ENCODE assay signal across 20 cellular contexts in the genomic region with DNA sequence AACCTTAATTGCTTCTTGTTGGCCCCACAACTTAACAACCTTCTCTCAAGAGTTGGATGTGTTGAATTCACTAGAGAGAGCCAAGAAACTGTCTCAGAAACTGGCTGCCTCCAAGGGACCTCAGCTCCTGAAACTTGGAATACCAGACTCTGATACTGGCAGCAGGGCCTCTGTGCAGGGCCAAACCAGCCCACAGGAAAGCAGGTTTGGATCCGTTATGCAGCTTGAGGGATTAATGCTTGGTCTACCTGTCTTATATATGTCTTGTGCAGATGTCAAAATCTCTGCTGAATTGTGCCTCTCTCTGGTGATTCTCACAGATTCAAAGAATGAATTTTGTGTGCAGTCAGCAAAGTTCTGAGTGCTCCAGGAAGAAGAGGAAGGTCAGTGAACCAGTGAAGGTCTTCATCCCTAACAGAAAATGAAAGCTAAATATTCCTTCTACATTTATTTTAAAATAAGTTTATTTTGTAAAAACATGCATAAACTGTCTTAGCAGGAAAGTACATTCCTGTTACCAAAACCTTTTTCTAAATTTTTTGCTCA.
A peak's percentile ranks its signal among the peaks of the same experiment; 100 is the strongest.
DNase-seq lines count a peak whose midpoint lies in the region; ATAC-seq, FAIRE-seq and TF ChIP-seq lines count a peak whose summit lies in the region.
"Had no signal": no experiment of that assay in that cellular context is flagged by ENCODE, and none has a peak within 500 bp of the region (broad histone marks: within the 10 kb centered on the region; RNA-seq: fewer than 3 reads in every experiment).

No MANE protein-coding gene starts in this region.

- no peak overlapping the region for H3K4ac ChIP-seq in neuronal stem cell (ENCODE audit: low read length)

- H3K36me3 ChIP-seq in OCI-LY3 (replicated peaks; ENCODE audit: low read depth, low read length) (no peaks in the 10 kb centered on the region), K562 (ENCODE audit: control insufficient read depth, insufficient read depth, low read length) (no peaks in the 10 kb centered on the region), neuronal stem cell (replicated peaks in 1 of 2; ENCODE audit: control insufficient read depth in 2 of 2, insufficient read depth in 2 of 2, low read length in 2 of 2) (no peaks in the 10 kb centered on the region)
- H3K36me3 ChIP-seq: BLaER1, heart left ventricle, SJSA1 had no signal

- no peak for TF ChIP-seq RAD21 in K562 (CRISPR knock-in tag; conservative IDR thresholded peaks at IDR 0.05 in 1 of 2, IDR thresholded peaks at IDR 0.05 in 1 of 2)

- H3K23ac ChIP-seq in neuronal stem cell (ENCODE audit: low read depth, low read length, poor library complexity): no peak overlapping the region

- TF ChIP-seq EP300 in K562 (IDR thresholded peaks at IDR 0.05; ENCODE audit: low read length): no peak

- FAIRE-seq in K562 (lab: Jason Lieb, UNC) (no peak), H54 (lab: Jason Lieb, UNC) (no peak)
- FAIRE-seq: D721Med had no signal

- no peaks in the 10 kb centered on the region for H3K79me1 ChIP-seq in neuronal stem cell (ENCODE audit: low read depth, low read length)

- H3K4me1 ChIP-seq in OCI-LY3 (ENCODE audit: low read length) (no peaks in the 10 kb centered on the region), K562 (replicated peaks in 1 of 2; ENCODE audit: control insufficient read depth in 2 of 2, insufficient read depth in 2 of 2, low read length in 2 of 2) (no peaks in the 10 kb centered on the region), neuronal stem cell (ENCODE audit: control insufficient read depth in 2 of 2, insufficient read depth in 1 of 2, low read depth in 1 of 2, low read length in 2 of 2) (peaks cover 2 to 6% of the 10 kb centered on the region in 2 donors)
- H3K4me1 ChIP-seq: BLaER1, SJSA1 had no signal

- no peak for TF ChIP-seq POLR2A in K562 (conservative IDR thresholded peaks at IDR 0.05)
- no peak for TF ChIP-seq POLR2A in H54 (IDR thresholded peaks at IDR 0.05; ENCODE audit: low read depth, low read length)

- H3K4me3 Mint-ChIP-seq in activated CD4-positive, alpha-beta T cell treated with anti-CD3 and anti-CD28 coated beads, Interleukin-2, amount 10 ng/mL, durations not matched to agents 24 days and 14 days: peak overlapping the region; percentile 57
- H3K4me3 Mint-ChIP-seq: IgD-negative memory B cell had no signal

- H3K4me3 ChIP-seq in OCI-LY3 (ENCODE audit: low read length) (no peak overlapping the region), K562 (no peak overlapping the region), neuronal stem cell (ENCODE audit: low read length in 2 of 2) (no peak overlapping the region)
- H3K4me3 ChIP-seq: BLaER1, heart left ventricle, SJSA1 had no signal

- ATAC-seq in K562: no peak
- no peak for ATAC-seq in GM19351 (IDR thresholded peaks at IDR 0.05; ENCODE audit: unreplicated experiment)
- ATAC-seq in HG02642 (IDR thresholded peaks at IDR 0.05; ENCODE audit: poor library complexity, unreplicated experiment): no peak
- ATAC-seq: heart left ventricle had no signal

- no peak overlapping the region for H3K27ac ChIP-seq in OCI-LY3 (ENCODE audit: low read length)
- no peak overlapping the region for H3K27ac ChIP-seq in K562 (ENCODE audit: extremely low read depth, low read depth, low read length)
- no peak overlapping the region for H3K27ac ChIP-seq in neuronal stem cell (replicated peaks; ENCODE audit: low read length)
- H3K27ac ChIP-seq: BLaER1, heart left ventricle, SJSA1 had no signal

- TF ChIP-seq CTCF in OCI-LY3 (IDR thresholded peaks at IDR 0.05; ENCODE audit: low read depth, low read length) (no peak), K562 (IDR thresholded peaks at IDR 0.05 in 2 of 3, conservative IDR thresholded peaks at IDR 0.05 in 1 of 3; ENCODE audit: insufficient read depth in 2 of 3, low read depth in 1 of 3, low read length in 3 of 3) (no peak)

- H4K8ac ChIP-seq in neuronal stem cell (ENCODE audit: low read depth, low read length): no peak overlapping the region

- no TSS peak for BruUV-seq in K562 (replicated peaks; lab: Mats Ljungman, UMichigan)

- POLR2A ChIA-PET in K562 (lab: Yijun Ruan, JAX): no interaction called here

- peaks cover 4% of the 10 kb centered on the region for H3K36me3 Mint-ChIP-seq in activated CD4-positive, alpha-beta T cell treated with anti-CD3 and anti-CD28 coated beads, Interleukin-2, amount 10 ng/mL, durations not matched to agents 24 days and 14 days (ENCODE audit: low read depth)
- H3K36me3 Mint-ChIP-seq: IgD-negative memory B cell had no signal

- no peak overlapping the region for H2BK5ac ChIP-seq in neuronal stem cell (ENCODE audit: low read length)

- no peak overlapping the region for H2BK12ac ChIP-seq in neuronal stem cell (ENCODE audit: low read length)

- CTCF ChIA-PET in K562 (lab: Yijun Ruan, JAX; ENCODE audit: low intra/inter-chr PET ratio): interaction anchor here (0.5 kb wide), 1 partner anchor 67 kb away, joined by 4 read pairs; no protein-coding TSS in a partner anchor

- H3K9me3 Mint-ChIP-seq in activated CD4-positive, alpha-beta T cell treated with anti-CD3 and anti-CD28 coated beads, Interleukin-2, amount 10 ng/mL, durations not matched to agents 24 days and 14 days: peaks cover 9% of the 10 kb centered on the region
- H3K9me3 Mint-ChIP-seq: IgD-negative memory B cell had no signal

- H3K79me2 ChIP-seq in OCI-LY3 (ENCODE audit: low read length): no peaks in the 10 kb centered on the region
- H3K79me2 ChIP-seq in K562 (ENCODE audit: control insufficient read depth, insufficient read depth, low read length): no peaks in the 10 kb centered on the region

- no peaks in the 10 kb centered on the region for H3K9me1 ChIP-seq in K562 (ENCODE audit: control insufficient read depth, insufficient read depth, low read length)

- H2AFZ ChIP-seq in OCI-LY3 (ENCODE audit: low read depth, low read length) (0 out of 2 replicates have a peak overlapping the region, but pooled peaks have one; percentile 12), K562 (ENCODE audit: low read depth, low read length) (no peak overlapping the region), neuronal stem cell (ENCODE audit: low read length) (peak overlapping the region; percentile 27)

- H2BK15ac ChIP-seq in neuronal stem cell (ENCODE audit: low read length): no peak overlapping the region

- in situ Hi-C loops in K562 (cut with MboI): no loop called here

- H4K20me1 ChIP-seq in OCI-LY3 (ENCODE audit: insufficient read depth, low read length) (no peaks in the 10 kb centered on the region), K562 (replicated peaks; ENCODE audit: control insufficient read depth, insufficient read depth, low read length) (no peaks in the 10 kb centered on the region)
- H4K20me1 ChIP-seq: BLaER1 had no signal

- peak; percentile 57 for DNase-seq in activated CD4-positive, alpha-beta T cell treated with anti-CD3 and anti-CD28 coated beads, Interleukin-2, amount 10 ng/mL, durations not matched to agents 24 days and 14 days
- no peak for DNase-seq in activated CD4-positive, alpha-beta T cell treated with anti-CD3 and anti-CD28 coated beads, Interleukin-2, amount 50 U/mL, for 48 hours
- DNase-seq in K562 (ENCODE audit: extremely low read depth in 1 of 4, low spot score in 3 of 4) (no peak), neuronal stem cell (ENCODE audit: low spot score) (no peak), H54 (ENCODE audit: insufficient read length, low spot score) (no peak)
- DNase-seq: activated gamma-delta T cell treated with Interleukin-2 at 50 U/mL for 16 hours; GOT3; heart left ventricle; NCI-H1694; NCI-H774; stimulated activated CD4-positive, alpha-beta T cell treated with anti-CD3 and anti-CD28 coated beads, Interleukin-1b, Interleukin-23, amount 100 ng/mL, for 48 hours; stimulated activated naive CD4-positive, alpha-beta T cell; trophoblast cell had no signal

- no peak overlapping the region for H3K18ac ChIP-seq in neuronal stem cell (ENCODE audit: low read length)

- peak overlapping the region; percentile 89 for H3K27ac Mint-ChIP-seq in activated CD4-positive, alpha-beta T cell treated with anti-CD3 and anti-CD28 coated beads, Interleukin-2, amount 10 ng/mL, durations not matched to agents 24 days and 14 days
- H3K27ac Mint-ChIP-seq: IgD-negative memory B cell had no signal

- WGBS in K562 (ENCODE audit: insufficient coverage, low coverage, missing lambda C conversion rate): 0% methylated on average over 1 of the region's 1 CpG
- no CpG with 5 or more reads among the region's 1 CpG for WGBS in neuronal stem cell (ENCODE audit: extremely low coverage in 2 of 2, insufficient read length in 2 of 2, insufficient replicate concordance in 1 of 2), 2 donors

- no peaks in the 10 kb centered on the region for H3K27me3 Mint-ChIP-seq in activated CD4-positive, alpha-beta T cell treated with anti-CD3 and anti-CD28 coated beads, Interleukin-2, amount 10 ng/mL, durations not matched to agents 24 days and 14 days

- no peak overlapping the region for H4K91ac ChIP-seq in neuronal stem cell (ENCODE audit: low read depth, low read length, poor library complexity)

- H3K27me3 ChIP-seq in OCI-LY3 (ENCODE audit: low read depth, low read length) (peaks cover 15% of the 10 kb centered on the region; the same call in 1 of the 2 replicates), K562 (ENCODE audit: control insufficient read depth in 2 of 2, insufficient read depth in 2 of 2, low read length in 2 of 2) (no peaks in the 10 kb centered on the region), neuronal stem cell (ENCODE audit: control insufficient read depth in 3 of 3, insufficient read depth in 3 of 3, low read depth in 1 of 3, low read length in 3 of 3) (peaks cover 0 to 6% (median 0%) of the 10 kb centered on the region in 3 experiments)
- H3K27me3 ChIP-seq: BLaER1, SJSA1 had no signal

- H3K4me2 ChIP-seq in OCI-LY3 (ENCODE audit: low read length) (no peak overlapping the region), K562 (ENCODE audit: insufficient read depth, low read length) (no peak overlapping the region), neuronal stem cell (ENCODE audit: insufficient read depth, low read length, poor library complexity, severe bottlenecking) (no peak overlapping the region)
- H3K4me2 ChIP-seq: BLaER1 had no signal

- H3K9me3 ChIP-seq in OCI-LY3 (ENCODE audit: insufficient read depth, low read length): no peaks in the 10 kb centered on the region
- no peaks in the 10 kb centered on the region for H3K9me3 ChIP-seq in K562 (replicated peaks; ENCODE audit: control insufficient read depth, insufficient read depth, low read depth, low read length)
- H3K9me3 ChIP-seq in neuronal stem cell (replicated peaks in 1 of 2; ENCODE audit: control insufficient read depth in 2 of 2, insufficient read depth in 1 of 2, low read depth in 1 of 2, low read length in 2 of 2): no peaks in the 10 kb centered on the region
- H3K9me3 ChIP-seq: BLaER1, heart left ventricle, SJSA1 had no signal

- H3K9ac ChIP-seq in OCI-LY3 (ENCODE audit: low read length): no peak overlapping the region
- no peak overlapping the region for H3K9ac ChIP-seq in K562 (ENCODE audit: insufficient read depth in 1 of 2, low read depth in 2 of 2, low read length in 2 of 2)
- H3K9ac ChIP-seq in neuronal stem cell (ENCODE audit: low read depth, low read length, poor library complexity): no peak overlapping the region
- H3K9ac ChIP-seq: BLaER1 had no signal

- H2BK120ac ChIP-seq in neuronal stem cell (ENCODE audit: low read depth, low read length): no peak overlapping the region

- H2AK5ac ChIP-seq in neuronal stem cell (ENCODE audit: low read depth, low read length): no peak overlapping the region

- H3K4me1 Mint-ChIP-seq in activated CD4-positive, alpha-beta T cell treated with anti-CD3 and anti-CD28 coated beads, Interleukin-2, amount 10 ng/mL, durations not matched to agents 24 days and 14 days: peaks cover 48% of the 10 kb centered on the region
- H3K4me1 Mint-ChIP-seq: IgD-negative memory B cell had no signal

- no peak overlapping the region for H3K14ac ChIP-seq in neuronal stem cell (ENCODE audit: low read length)

- intact Hi-C loops in activated CD4-positive, alpha-beta T cell treated with anti-CD3 and anti-CD28 coated beads, Interleukin-2, amount 10 ng/mL, durations not matched to agents 24 days and 14 days (cut with micrococcal nuclease): loop anchor here (5.0 kb wide), 1 partner anchor 69 kb away; no protein-coding TSS in a partner anchor
- intact Hi-C loops in K562 (cut with micrococcal nuclease): no loop called here
